Comparison of ENCODE assay signal across 19 cellular contexts in genomic region chr5:31492824-31493223, GRCh38. TPM values are rescaled to one million over a fixed set of nuclear protein-coding genes. Genes with fewer than 3 reads are reported as not detected.
DNase-seq lines count a peak whose midpoint lies in the region; ATAC-seq, FAIRE-seq and TF ChIP-seq lines count a peak whose summit lies in the region.
"Had no signal": no experiment of that assay in that cellular context is flagged by ENCODE, and none has a peak within 500 bp of the region (broad histone marks: within the 10 kb centered on the region; RNA-seq: fewer than 3 reads in every experiment).

No MANE protein-coding gene starts in this region.

- no peak for ATAC-seq in heart right ventricle
- ATAC-seq: activated naive CD4-positive, alpha-beta T cell treated with anti-CD3 and anti-CD28 coated beads, Interleukin-2, amount 50 U/mL, for 72 hours; esophagus mucosa had no signal

- H3K36me3 ChIP-seq in GM23248 (ENCODE audit: low read depth) (peaks cover 47% of the 10 kb centered on the region), heart right ventricle (peaks cover 0 to 97% (median 53%) of the 10 kb centered on the region in 9 donors)
- H3K36me3 ChIP-seq: ovary had no signal

- no peak overlapping the region for H2AFZ ChIP-seq in GM23248

- intact Hi-C loops in heart right ventricle (cut with DNase I): no loop called here

- H3K27ac ChIP-seq in GM23248 (no peak overlapping the region), heart right ventricle (no peak overlapping the region)
- H3K27ac ChIP-seq: left ventricle myocardium inferior, ovary, suprapubic skin had no signal

- H3F3A ChIP-seq in GM23248 (ENCODE audit: insufficient read depth): no peaks in the 10 kb centered on the region

- H3K27me3 ChIP-seq in GM23248 (replicated peaks; ENCODE audit: insufficient read depth): no peaks in the 10 kb centered on the region
- no peaks in the 10 kb centered on the region for H3K27me3 ChIP-seq in heart right ventricle
- H3K27me3 ChIP-seq: ovary, suprapubic skin had no signal

- no peak for FAIRE-seq in GM12892 (lab: Jason Lieb, UNC)

- TF ChIP-seq CTCF in epithelial cell of esophagus (IDR thresholded peaks at IDR 0.05; ENCODE audit: insufficient read depth, low read depth, low read length, missing control alignments) (no peak), heart right ventricle (IDR thresholded peaks at IDR 0.05) (no peak)

- H3K9me3 ChIP-seq in GM23248 (ENCODE audit: low read depth): no peaks in the 10 kb centered on the region
- H3K9me3 ChIP-seq in heart right ventricle: no peaks in the 10 kb centered on the region
- H3K9me3 ChIP-seq: left ventricle myocardium inferior, ovary, suprapubic skin had no signal

- H4K20me1 ChIP-seq in GM23248 (ENCODE audit: insufficient read depth): no peaks in the 10 kb centered on the region

- no peak for TF ChIP-seq POLR2A in GM12892 (IDR thresholded peaks at IDR 0.05; ENCODE audit: low read depth, low read length)

- WGBS in GM23248 (ENCODE audit: low coverage in 1 of 2, low lambda C conversion rate in 2 of 2, missing lambda C conversion rate in 2 of 2), 2 experiments: 92 to 100% methylated on average over 2 of the region's 2 CpGs
- WGBS in heart right ventricle, 2 donors: 60 to 71% methylated on average over 2 of the region's 2 CpGs

- no peak overlapping the region for H3K4me2 ChIP-seq in GM23248 (ENCODE audit: unreplicated experiment)

- H3K9me2 ChIP-seq in GM23248 (ENCODE audit: insufficient read depth): no peaks in the 10 kb centered on the region

- no peaks in the 10 kb centered on the region for H3K4me1 ChIP-seq in GM23248 (ENCODE audit: insufficient read depth)
- H3K4me1 ChIP-seq in heart right ventricle: no peaks in the 10 kb centered on the region
- H3K4me1 ChIP-seq: left ventricle myocardium inferior, suprapubic skin had no signal

- in situ Hi-C loops in GM23248 (cut with MboI): no loop called here

- H3K79me2 ChIP-seq in GM23248 (ENCODE audit: insufficient read depth): no peaks in the 10 kb centered on the region

- no peak overlapping the region for H3K9ac ChIP-seq in GM23248

- DNase-seq in GM23248 (peak; percentile 14), NCI-H2081 treated with DMSO at 0.1 percent for 48 hours (lab: John Stamatoyannopoulos, UW) (peak; percentile 32), epithelial cell of esophagus (ENCODE audit: low read depth) (peak; percentile 26), kidney tubule cell (ENCODE audit: low spot score) (peak; percentile 9), heart right ventricle (no peak), C1 segment of cervical spinal cord (lab: John Stamatoyannopoulos, UW) (no peak), GM12892 (ENCODE audit: insufficient read length) (no peak), DMS53 treated with DMSO at 0.1 percent for 48 hours (lab: John Stamatoyannopoulos, UW; ENCODE audit: unreplicated experiment) (no peak)
- DNase-seq: activated T-cell treated with anti-CD3 and anti-CD28 coated beads, Interleukin-2, amount 50 U/mL, for 24 hours; left ventricle myocardium inferior; MV-4-11; NCI-H2107; ovary; stimulated activated CD4-positive, alpha-beta T cell treated with anti-CD3 and anti-CD28 coated beads, Interleukin-4, amount 100 ng/mL, for 4 hours; stimulated activated CD8-positive, alpha-beta memory T cell treated with anti-CD3 and anti-CD28 coated beads, Interleukin-4, amount 100 ng/mL, for 48 hours; SW 1271 had no signal

- H3K4me3 ChIP-seq in GM23248 (no peak overlapping the region), epithelial cell of esophagus (ENCODE audit: low read length) (no peak overlapping the region), heart right ventricle (no peak overlapping the region)
- H3K4me3 ChIP-seq: left ventricle myocardium inferior, ovary, suprapubic skin had no signal

RNA-seq across cellular contexts. Expression of gene DROSHA, which starts 39.1 kb away (rescaled TPM):
- 26.0 and 40.6 TPM in 2 replicates for total RNA-seq in GM23248 (2014; rRNA removed; shearing (Covaris generic))
- polyA plus RNA-seq in GM23248 (2016; fragmentation: Nextera tagmentation; extraction: Ambion mirVana): 27.4 and 28.7 TPM in 2 replicates
- total RNA-seq in heart right ventricle: 10 to 100 TPM; 29.8 to 47.6 (median 36.2) TPM
- 10 to 100 TPM; 32.1 to 40.9 TPM for polyA plus RNA-seq in heart right ventricle
- polyA plus RNA-seq in GM12892 (2012; ENCODE audit: missing spikeins): 25.3 TPM

RNA-seq across cellular contexts. Expression of gene C5orf22, which starts 39.3 kb away (rescaled TPM):
- 13.5 and 17.1 TPM in 2 replicates for total RNA-seq in GM23248 (2014; rRNA removed; shearing (Covaris generic))
- polyA plus RNA-seq in GM23248 (2016; fragmentation: Nextera tagmentation; extraction: Ambion mirVana) (19.2 and 20.4 TPM in 2 replicates), heart right ventricle (10 to 100 TPM in 1 of 2 donors, 1 to 10 TPM in 1; 5.7 to 13.1 TPM)
- 10 to 100 TPM; 19.6 to 33.0 (median 25.7) TPM for total RNA-seq in heart right ventricle
- 19.1 TPM for polyA plus RNA-seq in GM12892 (2012; ENCODE audit: missing spikeins)

Comparison
In these comparisons a context has a peak if more than half of its experiments do, and no peak if none do; other contexts are left out.
1. DNase-seq: peak in GM23248 (single experiment), NCI-H2081 treated with DMSO at 0.1 percent for 48 hours (single experiment), epithelial cell of esophagus (single experiment) and kidney tubule cell (single experiment); none in heart right ventricle (0 of 2), C1 segment of cervical spinal cord (0 of 14), GM12892 (single experiment) and DMS53 treated with DMSO at 0.1 percent for 48 hours (single experiment).